10 cellular contexts compared by ENCODE assay signal in genomic region chr3:27326211-27326948, GRCh38. TPM values are rescaled to one million over a fixed set of nuclear protein-coding genes. Genes with fewer than 3 reads are reported as not detected.
DNase-seq lines count a peak whose midpoint lies in the region; ATAC-seq and TF ChIP-seq lines count a peak whose summit lies in the region.
"Had no signal": no experiment of that assay in that cellular context is flagged by ENCODE, and none has a peak within 500 bp of the region (broad histone marks: within the 10 kb centered on the region; RNA-seq: fewer than 3 reads in every experiment).

No MANE protein-coding gene starts in this region.

- no peaks in the 10 kb centered on the region for H3K27me3 ChIP-seq in aorta (ENCODE audit: control insufficient read depth in 1 of 2, insufficient read depth in 2 of 2, low read length in 1 of 2)

- H3K36me3 ChIP-seq in mucosa of descending colon (ENCODE audit: low read depth), result no peaks in the 10 kb centered on the region
- no peaks in the 10 kb centered on the region for H3K36me3 ChIP-seq in aorta (ENCODE audit: control insufficient read depth in 1 of 2, insufficient read depth in 2 of 2, low read length in 1 of 2)

- peaks cover 2 to 3% of the 10 kb centered on the region in 2 donors for H3K9me3 Mint-ChIP-seq in activated T-cell treated with anti-CD3 and anti-CD28 coated beads, Interleukin-2, amount 50 U/mL, for 72 hours

- DNase-seq in Right ventricle myocardium inferior (ENCODE audit: missing footprints) (no peak), cardiac septum (ENCODE audit: low spot score) (no peak), epidermal melanocyte (ENCODE audit: insufficient read length, low spot score) (peak; percentile 40), mucosa of descending colon (no peak), aorta (no peak), occipital lobe (lab: John Stamatoyannopoulos, UW) (no peak)
- DNase-seq in stimulated activated CD4-positive, alpha-beta T cell treated with anti-CD3 and anti-CD28 coated beads, Interleukin-1b, Interleukin-23, amount 100 ng/mL, for 48 hours, result no peak
- no peak for DNase-seq in activated T-cell treated with anti-CD3 and anti-CD28 coated beads, Interleukin-2, amount 50 U/mL, for 72 hours
- DNase-seq: T-cell had no signal

- peaks cover 3% of the 10 kb centered on the region in 2 donors for H3K36me3 Mint-ChIP-seq in activated T-cell treated with anti-CD3 and anti-CD28 coated beads, Interleukin-2, amount 50 U/mL, for 72 hours (ENCODE audit: insufficient read depth in 2 of 2)

- H3K4me3 Mint-ChIP-seq in activated T-cell treated with anti-CD3 and anti-CD28 coated beads, Interleukin-2, amount 50 U/mL, for 72 hours, result no peak overlapping the region
- H3K4me3 Mint-ChIP-seq: T-cell had no signal

- TF ChIP-seq CTCF in mucosa of descending colon (IDR thresholded peaks at IDR 0.05), result no peak

- no peak overlapping the region for H3K4me3 ChIP-seq in mucosa of descending colon
- no peak overlapping the region for H3K4me3 ChIP-seq in aorta (ENCODE audit: low read length in 2 of 2)
- H3K4me3 ChIP-seq: K562 had no signal

- 21 to 24% methylated on average over 5 of the region's 5 CpGs for WGBS in aorta, 2 donors

- no peaks in the 10 kb centered on the region for H3K4me1 Mint-ChIP-seq in activated T-cell treated with anti-CD3 and anti-CD28 coated beads, Interleukin-2, amount 50 U/mL, for 72 hours (ENCODE audit: low read depth)
- H3K4me1 Mint-ChIP-seq: T-cell had no signal

- no peak overlapping the region for H3K27ac Mint-ChIP-seq in activated T-cell treated with anti-CD3 and anti-CD28 coated beads, Interleukin-2, amount 50 U/mL, for 72 hours
- H3K27ac Mint-ChIP-seq: T-cell had no signal

- H3K27me3 Mint-ChIP-seq in activated T-cell treated with anti-CD3 and anti-CD28 coated beads, Interleukin-2, amount 50 U/mL, for 72 hours (ENCODE audit: low read depth), result no peaks in the 10 kb centered on the region
- H3K27me3 Mint-ChIP-seq: T-cell had no signal

- H3K27ac ChIP-seq in aorta (ENCODE audit: low read depth in 1 of 2, low read length in 2 of 2), result peak overlapping the region in 1 of 2 donors; percentile 25

- ATAC-seq in Right ventricle myocardium inferior (peak; percentile 78), mucosa of descending colon (peak; percentile 45), aorta (ENCODE audit: low FRiP score) (peak; percentile 49)
- no peak for ATAC-seq in activated T-cell treated with anti-CD3 and anti-CD28 coated beads, Interleukin-2, amount 50 U/mL, for 72 hours (replicated peaks in 1 of 2)
- ATAC-seq: K562, T-cell had no signal

- H3K4me1 ChIP-seq in mucosa of descending colon (ENCODE audit: low read depth) (no peaks in the 10 kb centered on the region), aorta (ENCODE audit: control insufficient read depth in 1 of 2, insufficient read depth in 2 of 2, low read length in 2 of 2) (peaks cover 0 to 3% of the 10 kb centered on the region in 2 donors)

- H3K9me3 ChIP-seq in mucosa of descending colon (no peaks in the 10 kb centered on the region), aorta (ENCODE audit: control insufficient read depth, low read length) (no peaks in the 10 kb centered on the region)

- intact Hi-C loops in Right ventricle myocardium inferior (cut with DNase I) (loop anchor here (2.0 kb wide), 1 partner anchor 16 kb away; no protein-coding TSS in a partner anchor), cardiac septum (cut with DNase I) (loop anchor here (2.0 kb wide), 1 partner anchor 20 kb away; no protein-coding TSS in a partner anchor), mucosa of descending colon (cut with DNase I, micrococcal nuclease) (no loop called here), aorta (cut with DNase I) (no loop called here)

RNA-seq across cellular contexts. Expression of gene NEK10, which starts 42.8 kb away (rescaled TPM):
- 9.8 TPM for total RNA-seq in Right ventricle myocardium inferior
- 3.3 TPM for total RNA-seq in cardiac septum
- 1 to 10 TPM; 1.1 to 6.5 (median 1.4) TPM for total RNA-seq in mucosa of descending colon
- total RNA-seq in aorta, result 1 to 10 TPM; 1.2 to 3.5 TPM
- under 1 TPM; 0.08 to 0.25 TPM for polyA plus RNA-seq in aorta
- total RNA-seq in occipital lobe, result 25.7 TPM
- total RNA-seq in activated T-cell treated with anti-CD3 and anti-CD28 coated beads, Interleukin-2, amount 50 U/mL, for 72 hours, result under 1 TPM; 0.09 to 0.36 TPM
- polyA plus RNA-seq: K562 had no signal

Comparison
In these comparisons a context has a peak if more than half of its experiments do, and no peak if none do; other contexts are left out.
1. ATAC-seq: peak in Right ventricle myocardium inferior (single experiment), mucosa of descending colon (single experiment) and aorta (single experiment); none in activated T-cell treated with anti-CD3 and anti-CD28 coated beads, Interleukin-2, amount 50 U/mL, for 72 hours (0 of 2).
2. intact Hi-C loops: an anchor here in Right ventricle myocardium inferior (2.0 kb wide) and cardiac septum (2.0 kb wide); none called in mucosa of descending colon and aorta.